In genomic region chr6:17392978-17393334, GRCh38 we compare ENCODE assay signal across 8 cellular contexts. TPM values are rescaled to one million over a fixed set of nuclear protein-coding genes. Genes with fewer than 3 reads are reported as not detected.
DNase-seq lines count a peak whose midpoint lies in the region; ATAC-seq and TF ChIP-seq lines count a peak whose summit lies in the region.

No MANE protein-coding gene starts in this region.

- no peaks in the 10 kb centered on the region for H3K36me3 ChIP-seq in gastrocnemius medialis

- no peak overlapping the region for H2BK12ac ChIP-seq in H9 (ENCODE audit: insufficient read length, low read depth, low read length)

- H3K23me2 ChIP-seq in H9 (ENCODE audit: insufficient read length, low read depth, low read length, poor library complexity, severe bottlenecking) = peaks cover 6% of the 10 kb centered on the region

- H3K27me3 ChIP-seq in H9 (ENCODE audit: insufficient read depth, low read length) = no peaks in the 10 kb centered on the region; the same call in 1 of the 2 replicates
- H3K27me3 ChIP-seq in gastrocnemius medialis = no peaks in the 10 kb centered on the region

- TF ChIP-seq POLR2A in gastrocnemius medialis (IDR thresholded peaks at IDR 0.05) = no peak

- TF ChIP-seq CTCF in H9 (conservative IDR thresholded peaks at IDR 0.05) = no peak
- no peak for TF ChIP-seq CTCF in gastrocnemius medialis (IDR thresholded peaks at IDR 0.05 in 4 of 5, conservative IDR thresholded peaks at IDR 0.05 in 1 of 5)

- DNase-seq in H9 = no peak
- DNase-seq in gastrocnemius medialis = no peak
- no peak for DNase-seq in stimulated activated naive CD4-positive, alpha-beta T cell (lab: John Stamatoyannopoulos, UW)
- no peak for DNase-seq in COLO829 (ENCODE audit: low spot score)

- no peak overlapping the region for H2BK120ac ChIP-seq in H9 (ENCODE audit: low read depth, low read length, poor library complexity, severe bottlenecking)

- peaks cover 9% of the 10 kb centered on the region for H3K27me3 Mint-ChIP-seq in H9 (ENCODE audit: low read depth)

- H2BK15ac ChIP-seq in H9 (ENCODE audit: low read depth, low read length) = no peak overlapping the region

- WGBS in H9 (ENCODE audit: extremely low coverage, insufficient read length, low lambda C conversion rate) = no CpG with 5 or more reads among the region's 5 CpGs

- H2BK20ac ChIP-seq in H9 (ENCODE audit: low read depth, low read length, poor library complexity, severe bottlenecking) = no peak overlapping the region

- in situ Hi-C loops in gastrocnemius medialis (cut with MboI; ENCODE audit: low sequenced_read_pairs in 4 of 4) = loop anchor here in 1 of 4 donors (10.0 kb wide), 1 partner anchor 92 kb away; no protein-coding TSS in a partner anchor

- peak overlapping the region; percentile 83 to 87 for H3K4me3 Mint-ChIP-seq in H9

- H3K4ac ChIP-seq in H9 (ENCODE audit: low read depth, low read length) = no peak overlapping the region

- H3K4me1 ChIP-seq in H9 (ENCODE audit: insufficient read depth, low read length) (no peaks in the 10 kb centered on the region; the same call in 1 of the 2 replicates), gastrocnemius medialis (peaks cover 11 to 36% of the 10 kb centered on the region in 2 donors)

- H4K5ac ChIP-seq in H9 (ENCODE audit: insufficient read length, low read depth, low read length) = no peak overlapping the region

- no peak overlapping the region for H3K18ac ChIP-seq in H9 (ENCODE audit: insufficient read length, low read depth, low read length)

- no peak overlapping the region for H3K14ac ChIP-seq in H9 (ENCODE audit: insufficient read depth, low read length)

- H4K8ac ChIP-seq in H9 (replicated peaks; ENCODE audit: insufficient read length, low read depth, low read length) = no peak overlapping the region

- peaks cover 11 to 18% (median 15%) of the 10 kb centered on the region in 3 experiments for H3K36me3 Mint-ChIP-seq in H9 (ENCODE audit: insufficient read depth in 1 of 3, low read depth in 3 of 3)

- peak overlapping the region; percentile 99 for H3K4me2 ChIP-seq in H9 (ENCODE audit: insufficient read depth, insufficient read length, low read length)

- no peak overlapping the region for H3K23ac ChIP-seq in H9 (ENCODE audit: insufficient read length, low read depth, low read length)

- H4K91ac ChIP-seq in H9 (ENCODE audit: insufficient read length, low read depth, low read length) = no peak overlapping the region

- intact Hi-C loops in gastrocnemius medialis (cut with DNase I; ENCODE audit: low total_unique reads) = loop anchor here (5.0 kb wide), 3 partner anchors 79 to 226 kb away; no protein-coding TSS in a partner anchor

- peak overlapping the region; percentile 89 for H3K9ac ChIP-seq in H9 (ENCODE audit: extremely low read depth, insufficient read length, low read length)

- ATAC-seq in gastrocnemius medialis = peak; percentile 22 to 23
- ATAC-seq in GM18498 (IDR thresholded peaks at IDR 0.05; ENCODE audit: unreplicated experiment) = no peak
- ATAC-seq in GM19351 (IDR thresholded peaks at IDR 0.05; ENCODE audit: unreplicated experiment) = no peak

- H3K79me2 ChIP-seq in H9 (ENCODE audit: insufficient read depth, low read length) = no peaks in the 10 kb centered on the region; the same call in 1 of the 2 replicates

- no peaks in the 10 kb centered on the region for H3K79me1 ChIP-seq in H9 (ENCODE audit: insufficient read depth, low read depth, low read length, poor library complexity, severe bottlenecking)

- H3T11ph ChIP-seq in H9 (ENCODE audit: low read length) = no peak overlapping the region

- H3K4me3 ChIP-seq in iPS-11a (ENCODE audit: low read depth, low read length) = peak overlapping the region; percentile 63
- peak overlapping the region; percentile 80 to 86 (median 80) for H3K4me3 ChIP-seq in gastrocnemius medialis

- peak overlapping the region; percentile 17 for H3K27ac ChIP-seq in H9 (ENCODE audit: insufficient read length, low read depth, low read length)
- H3K27ac ChIP-seq in angular gyrus (ENCODE audit: low read depth, low read length) = peak overlapping the region; percentile 84
- H3K27ac ChIP-seq in gastrocnemius medialis = peak overlapping the region; percentile 96 to 97 (median 96)

- no peaks in the 10 kb centered on the region for H4K20me1 ChIP-seq in H9 (ENCODE audit: control insufficient read depth, insufficient read depth, insufficient read length)

- H2AK5ac ChIP-seq in H9 (ENCODE audit: insufficient read length, low read length) = no peak overlapping the region

- peak overlapping the region; percentile 80 for H2BK5ac ChIP-seq in H9 (ENCODE audit: insufficient read length, low read length)

- peaks cover 15 to 20% of the 10 kb centered on the region in 2 experiments for H3K4me1 Mint-ChIP-seq in H9

- peaks cover 3% of the 10 kb centered on the region in 2 experiments; a peak in 1 of 5 replicates for H3K9me3 Mint-ChIP-seq in H9

- peak overlapping the region; percentile 82 for H2AFZ ChIP-seq in H9 (ENCODE audit: low read length)

- no peak overlapping the region for H3K56ac ChIP-seq in H9 (ENCODE audit: insufficient read length, low read depth, low read length)

- H3K9me3 ChIP-seq in H9 (ENCODE audit: control insufficient read depth, low read depth, low read length) = no peaks in the 10 kb centered on the region
- H3K9me3 ChIP-seq in gastrocnemius medialis = no peaks in the 10 kb centered on the region

- H3K27ac Mint-ChIP-seq in H9 = peak overlapping the region in 2 of 3 experiments; percentile 94 to 96; a peak in 4 of 7 replicates

RNA-seq across cellular contexts. Expression of gene CAP2, which starts 0.4 kb away (rescaled TPM):
- total RNA-seq in H9 (2021) (11.5 and 11.9 TPM in 2 replicates), gastrocnemius medialis (100 to 1,000 TPM; 208 to 439 (median 295) TPM)

Comparison
In these comparisons a context has a peak if more than half of its experiments do, and no peak if none do; other contexts are left out.
1. H3K27ac ChIP-seq: peak in every context shown above with its lines; median percentile 96 in gastrocnemius medialis; 84 in angular gyrus; 17 in H9.
2. ATAC-seq: peak in gastrocnemius medialis (2 of 2); none in GM18498 (single experiment) and GM19351 (single experiment).
3. RNA of gene CAP2, which starts 0.4 kb away (total RNA-seq): 208 to 439 TPM in gastrocnemius medialis; 11.5 to 11.9 TPM in H9; every median in the first group is over 10 times any median in the second.